In genomic region chr3:140249188-140249587, GRCh38 we compare ENCODE assay signal across 23 cellular contexts.
"Had no signal": no experiment of that assay in that cellular context is flagged by ENCODE, and none has a peak within 500 bp of the region (broad histone marks: within the 10 kb centered on the region; RNA-seq: fewer than 3 reads in every experiment).

No MANE protein-coding gene starts in this region.

- DNase-seq: activated CD4-positive, alpha-beta T cell treated with anti-CD3 and anti-CD28 coated beads, Interleukin-2, amount 10 ng/mL, durations not matched to agents 24 days and 14 days; activated CD4-positive, alpha-beta T cell treated with anti-CD3 and anti-CD28 coated beads, Interleukin-2, amount 50 U/mL, for 4 hours; activated CD8-positive, alpha-beta T cell treated with anti-CD3 and anti-CD28 coated beads, Interleukin-2, amount 10 ng/mL, durations not matched to agents 7 days and 5 days; activated gamma-delta T cell; activated naive CD4-positive, alpha-beta T cell treated with Interleukin-2 at 50 U/mL for 16 hours; activated naive CD8-positive, alpha-beta T cell treated with anti-CD3 and anti-CD28 coated beads, Interleukin-2, amount 10 ng/mL, durations not matched to agents 7 days and 5 days; activated T-cell treated with anti-CD3 and anti-CD28 coated beads, Interleukin-2, amount 50 U/mL, for 24 hours; amygdala; NCI-H1105; NCI-H1436; NCI-H1694; NCI-H1930; NCI-H2081 treated with DMSO at 0.1 percent for 48 hours; NCI-H345; NCI-H524 treated with DMSO at 0.1 percent for 48 hours; RPMI8226; SHP77 treated with DMSO at 0.1 percent for 48 hours; SK-N-SH had no signal

- H3K36me3 ChIP-seq: ascending aorta, cardiac muscle cell, SJSA1 had no signal

- H3K4me3 ChIP-seq: ascending aorta, cardiac muscle cell, SJSA1 had no signal

- H3K27me3 ChIP-seq: ascending aorta, cardiac muscle cell, SJSA1 had no signal

- H3K27ac ChIP-seq: ascending aorta, cardiac muscle cell, KMS-11, SJSA1 had no signal

- H3K4me1 ChIP-seq: SJSA1 had no signal

- H3K9me3 ChIP-seq: ascending aorta, SJSA1, SK-N-SH had no signal

- ATAC-seq: activated CD8-positive, alpha-beta T cell treated with anti-CD3 and anti-CD28 coated beads, Interleukin-2, amount 10 ng/mL, durations not matched to agents 7 days and 5 days; Panc1 had no signal
